22 cellular contexts compared by ENCODE assay signal in the genomic region with DNA sequence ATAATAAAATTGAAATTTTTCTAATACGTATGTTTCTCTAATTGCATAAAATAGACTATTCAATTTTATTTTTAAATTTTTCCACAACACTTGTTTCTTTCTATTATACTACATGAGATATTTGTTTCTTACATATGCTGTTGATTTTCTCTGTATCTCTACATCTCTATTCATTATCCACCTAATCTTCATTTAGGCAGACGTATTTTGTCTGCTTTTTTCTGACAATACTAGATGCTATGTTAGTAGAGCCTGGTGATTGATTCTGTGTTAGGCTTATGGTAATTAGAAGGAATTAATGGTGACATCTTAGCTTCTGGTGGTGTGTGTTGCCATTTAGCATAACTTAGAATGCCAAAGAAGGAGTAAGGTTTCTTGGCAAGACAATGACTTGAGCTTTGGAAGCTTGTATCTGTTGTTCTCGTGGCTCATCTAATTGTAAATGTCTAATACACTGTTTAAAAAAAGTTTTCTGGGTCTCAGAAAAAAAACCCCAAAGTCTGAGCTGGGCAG.
"Had no signal": no experiment of that assay in that cellular context is flagged by ENCODE, and none has a peak within 500 bp of the region (broad histone marks: within the 10 kb centered on the region; RNA-seq: fewer than 3 reads in every experiment).

No MANE protein-coding gene starts in this region.

- H3K4me3 Mint-ChIP-seq: natural killer cell; stimulated activated effector memory CD8-positive, alpha-beta T cell treated with anti-CD3 and anti-CD28 coated beads, Interleukin-12 subunit alpha, Interleukin-12 subunit beta, amount 100 ng/mL, for 72 hours; type B pancreatic cell had no signal

- H3K4me1 Mint-ChIP-seq: natural killer cell; stimulated activated effector memory CD8-positive, alpha-beta T cell treated with anti-CD3 and anti-CD28 coated beads, Interleukin-12 subunit alpha, Interleukin-12 subunit beta, amount 100 ng/mL, for 72 hours had no signal

- H3K4me1 ChIP-seq: esophagus muscularis mucosa, foreskin keratinocyte, gastroesophageal sphincter, lower lobe of right lung, parathyroid adenoma, psoas muscle, sigmoid colon, stomach, testis, tibial artery had no signal

- H3K36me3 Mint-ChIP-seq: stimulated activated effector memory CD8-positive, alpha-beta T cell treated with anti-CD3 and anti-CD28 coated beads, Interleukin-12 subunit alpha, Interleukin-12 subunit beta, amount 100 ng/mL, for 72 hours; type B pancreatic cell had no signal

- H2AFZ ChIP-seq: parathyroid adenoma had no signal

- H3K27me3 Mint-ChIP-seq: type B pancreatic cell had no signal

- H3K9me3 ChIP-seq: esophagus muscularis mucosa, gastroesophageal sphincter, lower lobe of right lung, psoas muscle, sigmoid colon, stomach, testis, tibial artery had no signal

- H3K36me3 ChIP-seq: esophagus muscularis mucosa, gastroesophageal sphincter, lower lobe of right lung, sigmoid colon, stomach, tibial artery had no signal

- H3K4me3 ChIP-seq: esophagus muscularis mucosa, gastroesophageal sphincter, lower lobe of right lung, psoas muscle, sigmoid colon, stomach, testis, tibial artery had no signal

- H3K27ac Mint-ChIP-seq: natural killer cell; stimulated activated effector memory CD8-positive, alpha-beta T cell treated with anti-CD3 and anti-CD28 coated beads, Interleukin-12 subunit alpha, Interleukin-12 subunit beta, amount 100 ng/mL, for 72 hours; type B pancreatic cell had no signal

- DNase-seq: dorsolateral prefrontal cortex; effector CD4-positive, alpha-beta T cell; foreskin keratinocyte; hypothalamus; left ventricle myocardium superior; lower lobe of right lung; natural killer cell; psoas muscle; right cardiac atrium; sigmoid colon; stimulated activated CD4-positive, alpha-beta T cell treated with anti-CD3 and anti-CD28 coated beads, Interleukin-2, amount 100 ng/mL, for 24 hours; stimulated activated CD4-positive, alpha-beta T cell treated with anti-CD3 and anti-CD28 coated beads, Interleukin-4, amount 100 ng/mL, for 24 hours; stimulated activated naive CD4-positive, alpha-beta T cell treated with Interleukin-2 at 50 U/mL for 16 hours; stomach; testis; tibial artery had no signal

- H3K27ac ChIP-seq: epithelial cell of prostate, esophagus muscularis mucosa, foreskin keratinocyte, gastroesophageal sphincter, lower lobe of right lung, parathyroid adenoma, psoas muscle, sigmoid colon, stomach, testis, tibial artery had no signal

- H3K9ac ChIP-seq: parathyroid adenoma had no signal

- H3K27me3 ChIP-seq: dorsolateral prefrontal cortex, esophagus muscularis mucosa, foreskin keratinocyte, gastroesophageal sphincter, sigmoid colon, stomach, testis, tibial artery had no signal

- ATAC-seq: foreskin keratinocyte; gastroesophageal sphincter; left ventricle myocardium superior; lower lobe of right lung; natural killer cell; psoas muscle; right cardiac atrium; stimulated activated effector memory CD8-positive, alpha-beta T cell treated with anti-CD3 and anti-CD28 coated beads, Interleukin-12 subunit alpha, Interleukin-12 subunit beta, amount 100 ng/mL, for 72 hours had no signal
